In genomic region chr5:28344803-28345433, GRCh38 we compare ENCODE assay signal across 8 cellular contexts.
A peak's percentile ranks its signal among the peaks of the same experiment; 100 is the strongest.
DNase-seq lines count a peak whose midpoint lies in the region; ATAC-seq and TF ChIP-seq lines count a peak whose summit lies in the region.

No MANE protein-coding gene starts in this region.

- H3K9me3 ChIP-seq in HEK293 (ENCODE audit: control insufficient read depth, insufficient read depth, low read depth, low read length) = no peaks in the 10 kb centered on the region
- H3K9me3 ChIP-seq in testis = no peaks in the 10 kb centered on the region

- H3K4me1 ChIP-seq in HEK293 (ENCODE audit: control insufficient read depth, insufficient read depth, low read length) (no peaks in the 10 kb centered on the region), testis (no peaks in the 10 kb centered on the region)

- TF ChIP-seq POLR2A in testis (IDR thresholded peaks at IDR 0.05) = no peak
- TF ChIP-seq POLR2A in lower leg skin (IDR thresholded peaks at IDR 0.05) = no peak

- no peaks in the 10 kb centered on the region for H3K27me3 ChIP-seq in testis

- TF ChIP-seq CTCF in HEK293 (tag by site-specific recombination; IDR thresholded peaks at IDR 0.05) (no peak), epithelial cell of esophagus (IDR thresholded peaks at IDR 0.05; ENCODE audit: insufficient read depth, low read depth, low read length, missing control alignments) (peak; percentile 69), testis (IDR thresholded peaks at IDR 0.05) (peak; percentile 43 to 64 (median 44)), lower leg skin (IDR thresholded peaks at IDR 0.05) (no peak)

- H3K27ac ChIP-seq in HEK293 (ENCODE audit: extremely low read depth, low read depth, low read length) = no peak overlapping the region
- no peak overlapping the region for H3K27ac ChIP-seq in testis

- in situ Hi-C loops in ACHN (cut with HindIII; ENCODE audit: low pct_ligation_motif_present, low pct_unique_long_range_greater_than_20kb, low sequenced_read_pairs) = no loop called here

- 39 to 46% methylated on average over 5 of the region's 5 CpGs for WGBS in testis, 2 donors
- WGBS in lower leg skin, 2 donors = 68 to 80% methylated on average over 5 of the region's 5 CpGs

- ATAC-seq in HG03442 (IDR thresholded peaks at IDR 0.05; ENCODE audit: unreplicated experiment) = no peak
- ATAC-seq in GM21619 (IDR thresholded peaks at IDR 0.05; ENCODE audit: unreplicated experiment) = no peak

- peak; percentile 58 for DNase-seq in ACHN
- DNase-seq in NOMO-1 treated with dmso at 0.1 percent for 144 hours (lab: John Stamatoyannopoulos, UW; ENCODE audit: unreplicated experiment) = peak; percentile 55
- peak; percentile 77 for DNase-seq in epithelial cell of esophagus (ENCODE audit: low read depth)
- peak; percentile 25 for DNase-seq in testis
- no peak for DNase-seq in lower leg skin (ENCODE audit: low spot score in 2 of 2)

- H3K36me3 ChIP-seq in HEK293 (ENCODE audit: control insufficient read depth in 2 of 2, insufficient read depth in 1 of 2, low read length in 2 of 2) = no peaks in the 10 kb centered on the region
- H3K36me3 ChIP-seq in testis (ENCODE audit: low read depth, missing control alignments) = no peaks in the 10 kb centered on the region

- POLR2A ChIA-PET in HEK293 (lab: Yijun Ruan, JAX) = no interaction called here

- intact Hi-C loops in testis (cut with DNase I; ENCODE audit: low total_unique reads) (no loop called here), lower leg skin (cut with DNase I; ENCODE audit: low total_unique reads) (no loop called here)

- CTCF ChIA-PET in HEK293 (lab: Yijun Ruan, JAX) = interaction anchor here (0.6 to 3.1 kb wide), 31 partner anchors 12 to 1742 kb away, joined by 3 to 30 read pairs (median 4); no protein-coding TSS in a partner anchor

- H3K4me3 ChIP-seq in HEK293 (ENCODE audit: low read depth, low read length) = no peak overlapping the region
- H3K4me3 ChIP-seq in epithelial cell of esophagus (ENCODE audit: low read length) = no peak overlapping the region
- H3K4me3 ChIP-seq in testis = no peak overlapping the region
- H3K4me3 ChIP-seq in lower leg skin (ENCODE audit: low read depth, poor library complexity, severe bottlenecking) = no peak overlapping the region

TF ChIP-seq in HEK293, 187 proteins besides CTCF, POLR2A, EP300 and RAD21:
- TF ChIP-seq ZNF654 (tag by site-specific recombination; IDR thresholded peaks at IDR 0.05; ENCODE audit: low read depth) (peak; percentile 75), ZNF660 (tag by site-specific recombination; IDR thresholded peaks at IDR 0.05) (peak; percentile 69; the same call in 1 of the 2 replicates), SP2 (tag by site-specific recombination; IDR thresholded peaks at IDR 0.05) (no peak), ZNF791 (tag by site-specific recombination; IDR thresholded peaks at IDR 0.05) (no peak)
TF ChIP-seq in HEK293: peak in this region for 2.

Comparison
In these comparisons a context has a peak if more than half of its experiments do, and no peak if none do; other contexts are left out.
1. DNase-seq: peak in ACHN (single experiment), NOMO-1 treated with dmso at 0.1 percent for 144 hours (single experiment), epithelial cell of esophagus (single experiment) and testis (single experiment); none in lower leg skin (0 of 2).
2. CTCF ChIP-seq: peak in epithelial cell of esophagus (single experiment) and testis (3 of 3); none in HEK293 (single experiment) and lower leg skin (0 of 3).